9 cellular contexts compared by ENCODE assay signal in genomic region chr18:77066101-77066500, GRCh38.
DNase-seq lines count a peak whose midpoint lies in the region; ATAC-seq, FAIRE-seq and TF ChIP-seq lines count a peak whose summit lies in the region.
"Had no signal": no experiment of that assay in that cellular context is flagged by ENCODE, and none has a peak within 500 bp of the region (broad histone marks: within the 10 kb centered on the region; RNA-seq: fewer than 3 reads in every experiment).

No MANE protein-coding gene starts in this region.

- H3K27me3 ChIP-seq in BLaER1 treated with 17β-estradiol and CSF1 and Interleukin-3, amounts not matched to agents 10 nM and 100 nM = no peaks in the 10 kb centered on the region
- H3K27me3 ChIP-seq in GM12878 (replicated peaks in 1 of 2; ENCODE audit: control insufficient read depth in 2 of 2, insufficient read depth in 2 of 2, low read length in 1 of 2) (no peaks in the 10 kb centered on the region), neutrophil (no peaks in the 10 kb centered on the region), small intestine (ENCODE audit: control insufficient read depth in 2 of 2, insufficient read depth in 2 of 2, low read length in 2 of 2) (no peaks in the 10 kb centered on the region)

- peaks cover 0 to 23% (median 4%) of the 10 kb centered on the region in 11 experiments; a peak in 8 of 22 replicates for H3K9me3 ChIP-seq in BLaER1 treated with 17β-estradiol and CSF1 and Interleukin-3, amounts not matched to agents 10 nM and 100 nM (replicated peaks in 1 of 11)
- H3K9me3 ChIP-seq in GM12878 (replicated peaks; ENCODE audit: control insufficient read depth, insufficient read depth, low read length) = no peaks in the 10 kb centered on the region
- H3K9me3 ChIP-seq in neutrophil = no peaks in the 10 kb centered on the region
- no peaks in the 10 kb centered on the region for H3K9me3 ChIP-seq in small intestine (ENCODE audit: control insufficient read depth, low read depth)

- peaks cover 94 to 98% (median 97%) of the 10 kb centered on the region in 10 experiments for H3K4me1 ChIP-seq in BLaER1 treated with 17β-estradiol and CSF1 and Interleukin-3, amounts not matched to agents 10 nM and 100 nM
- peaks cover 85% of the 10 kb centered on the region for H3K4me1 ChIP-seq in GM12878 (ENCODE audit: control insufficient read depth, insufficient read depth, low read length)
- peaks cover 95 to 100% of the 10 kb centered on the region in 2 experiments for H3K4me1 ChIP-seq in neutrophil (ENCODE audit: control insufficient read depth in 1 of 2, insufficient read depth in 1 of 2, low read depth in 1 of 2, low read length in 1 of 2)
- H3K4me1 ChIP-seq in small intestine (ENCODE audit: control insufficient read depth in 2 of 2, insufficient read depth in 1 of 2, low read depth in 1 of 2, low read length in 1 of 2) = peaks cover 6 to 13% of the 10 kb centered on the region in 2 donors

- no peak overlapping the region for H2AFZ ChIP-seq in GM12878 (ENCODE audit: control insufficient read depth, low read depth, low read length)

- H3K9ac ChIP-seq in BLaER1 treated with 17β-estradiol and CSF1 and Interleukin-3, amounts not matched to agents 10 nM and 100 nM = peak overlapping the region; percentile 75 to 87 (median 82)
- no peak overlapping the region for H3K9ac ChIP-seq in GM12878 (ENCODE audit: control insufficient read depth, insufficient read depth, low read length)

- CTCF ChIA-PET in GM12878 (lab: Yijun Ruan, JAX) = interaction anchor here (0.8 to 7.2 kb wide), 6 partner anchors 12 to 146 kb away, joined by 3 to 37 read pairs (median 8); no protein-coding TSS in a partner anchor

- H3K79me2 ChIP-seq in GM12878 (ENCODE audit: control insufficient read depth, insufficient read depth, low read length) = peaks cover 41% of the 10 kb centered on the region

- RAD21 ChIA-PET in GM12878 (lab: Charles Lee; ENCODE audit: unreplicated experiment) = interaction anchor here (1.0 to 3.4 kb wide), 4 partner anchors 36 to 65 kb away, joined by 4 to 12 read pairs (median 5); no protein-coding TSS in a partner anchor

- 98% methylated on average over 9 of the region's 9 CpGs for WGBS in GM12878 (ENCODE audit: insufficient coverage, insufficient replicate concordance, low lambda C conversion rate, missing lambda C conversion rate)
- WGBS in small intestine, 3 donors = 95 to 97% (median 96%) methylated on average over 9 of the region's 9 CpGs

- peak overlapping the region; percentile 77 to 89 (median 85) for H3K4me2 ChIP-seq in BLaER1 treated with 17β-estradiol and CSF1 and Interleukin-3, amounts not matched to agents 10 nM and 100 nM
- peak overlapping the region; percentile 56; the same call in 1 of the 2 replicates for H3K4me2 ChIP-seq in GM12878 (ENCODE audit: control insufficient read depth, insufficient read depth)

- peaks cover 0 to 4% (median 0%) of the 10 kb centered on the region in 11 experiments; a peak in 1 of 22 replicates for H4K20me1 ChIP-seq in BLaER1 treated with 17β-estradiol and CSF1 and Interleukin-3, amounts not matched to agents 10 nM and 100 nM
- H4K20me1 ChIP-seq in GM12878 (ENCODE audit: control insufficient read depth, insufficient read depth) = no peaks in the 10 kb centered on the region

- intact Hi-C loops in GM12878 (cut with micrococcal nuclease; ENCODE audit: unreplicated experiment) = no loop called here

- peaks cover 48 to 80% (median 72%) of the 10 kb centered on the region in 11 experiments for H3K36me3 ChIP-seq in BLaER1 treated with 17β-estradiol and CSF1 and Interleukin-3, amounts not matched to agents 10 nM and 100 nM
- H3K36me3 ChIP-seq in GM12878 (ENCODE audit: control insufficient read depth in 2 of 2, insufficient read depth in 2 of 2, low read length in 1 of 2) (peaks cover 0 to 20% of the 10 kb centered on the region in 2 experiments; a peak in 3 of 4 replicates), neutrophil (peaks cover 56% of the 10 kb centered on the region), small intestine (ENCODE audit: control insufficient read depth in 2 of 2, insufficient read depth in 2 of 2, low read length in 2 of 2) (peaks cover 0 to 8% of the 10 kb centered on the region in 2 donors)

- peaks cover 5% of the 10 kb centered on the region; the same call in 1 of the 2 replicates for H3K36me3 Mint-ChIP-seq in HFFc6 (ENCODE audit: low read depth)

- POLR2A ChIA-PET in GM12878 (lab: Charles Lee) = interaction anchor here (0.8 to 1.9 kb wide), 3 partner anchors 31 to 63 kb away, joined by 3 to 7 read pairs (median 3); no protein-coding TSS in a partner anchor

- H3K4me3 Mint-ChIP-seq in HFFc6 = peak overlapping the region; percentile 60; the same call in 1 of the 2 replicates

- peak overlapping the region; percentile 84 for H3K27ac Mint-ChIP-seq in HFFc6

- H3K4me3 ChIP-seq in BLaER1 treated with 17β-estradiol and CSF1 and Interleukin-3, amounts not matched to agents 10 nM and 100 nM = peak overlapping the region in 3 of 10 experiments; percentile 4 to 20 (median 13); a peak in 2 of 20 replicates
- H3K4me3 ChIP-seq in GM12878 (peak overlapping the region; percentile 1; the same call in 1 of the 2 replicates), neutrophil (ENCODE audit: low read depth in 1 of 2, low read length in 1 of 2) (peak overlapping the region; percentile 48 to 61), small intestine (ENCODE audit: low read depth in 1 of 2, low read length in 2 of 2) (no peak overlapping the region)

- TF ChIP-seq RAD21 in GM12878 (IDR thresholded peaks at IDR 0.05; ENCODE audit: insufficient read depth, low read depth, low read length) = no peak

- TF ChIP-seq CTCF in HFFc6 (IDR thresholded peaks at IDR 0.05) (no peak), GM12878 (IDR thresholded peaks at IDR 0.05 in 2 of 3, conservative IDR thresholded peaks at IDR 0.05 in 1 of 3; ENCODE audit: control insufficient read depth in 2 of 3, extremely low read depth in 1 of 3, insufficient read depth in 1 of 3, low read depth in 3 of 3, low read length in 3 of 3) (no peak), neutrophil (IDR thresholded peaks at IDR 0.05) (no peak)

- FAIRE-seq in GM12878 (lab: Jason Lieb, UNC) (no peak), small intestine (lab: Jason Lieb, UNC) (no peak)

- no peak for ATAC-seq in GM12878

- H3K4me1 Mint-ChIP-seq in HFFc6 (ENCODE audit: low read depth) = peaks cover 83% of the 10 kb centered on the region

- no TSS peak for BruUV-seq in GM12878 (replicated peaks; lab: Mats Ljungman, UMichigan)

- peak overlapping the region; percentile 95 to 99 (median 98) for H3K27ac ChIP-seq in BLaER1 treated with 17β-estradiol and CSF1 and Interleukin-3, amounts not matched to agents 10 nM and 100 nM
- H3K27ac ChIP-seq in GM12878 (ENCODE audit: control insufficient read depth, insufficient read depth) (peak overlapping the region; percentile 97), neutrophil (peak overlapping the region; percentile 99), small intestine (ENCODE audit: low read depth in 1 of 2, low read length in 1 of 2) (peak overlapping the region in 1 of 2 donors; percentile 73)

- DNase-seq in HFFc6 = no peak
- DNase-seq in GM12878 (ENCODE audit: low read depth, low spot score) = no peak
- no peak for DNase-seq in cerebellar nuclear complex (lab: John Stamatoyannopoulos, UW)
- DNase-seq in small intestine = no peak
- no peak for DNase-seq in epidermal melanocyte (ENCODE audit: insufficient read length, low spot score)
- no peak for DNase-seq in dedifferentiated amniotic fluid mesenchymal stem cell (ENCODE audit: extremely low spot score)
- DNase-seq: NCI-H2029 had no signal

- in situ Hi-C loops in GM12878 (cut with MboI) = loop anchor here (10.0 kb wide), 1 partner anchor 59 kb away; no protein-coding TSS in a partner anchor

- H3K27me3 Mint-ChIP-seq in HFFc6 (ENCODE audit: insufficient read depth) = no peaks in the 10 kb centered on the region; the same call in 1 of the 2 replicates

- no peak for TF ChIP-seq POLR2A in GM12878 (IDR thresholded peaks at IDR 0.05; ENCODE audit: low read depth, low read length)

- TF ChIP-seq EP300 in GM12878 (IDR thresholded peaks at IDR 0.05; ENCODE audit: borderline replicate concordance in 1 of 2, control insufficient read depth in 1 of 2, low read depth in 2 of 2, low read length in 2 of 2) = no peak

- no peaks in the 10 kb centered on the region for H3K9me3 Mint-ChIP-seq in HFFc6

- SMC1A ChIA-PET in GM12878 (lab: Charles Lee; ENCODE audit: uncharacterized antibody, unreplicated experiment) = interaction anchor here (0.7 to 5.5 kb wide), 8 partner anchors 14 to 145 kb away, joined by 3 to 69 read pairs (median 6); no protein-coding TSS in a partner anchor

TF ChIP-seq in GM12878, 131 proteins besides CTCF, POLR2A, EP300 and RAD21:
- TF ChIP-seq, protein P1, sequence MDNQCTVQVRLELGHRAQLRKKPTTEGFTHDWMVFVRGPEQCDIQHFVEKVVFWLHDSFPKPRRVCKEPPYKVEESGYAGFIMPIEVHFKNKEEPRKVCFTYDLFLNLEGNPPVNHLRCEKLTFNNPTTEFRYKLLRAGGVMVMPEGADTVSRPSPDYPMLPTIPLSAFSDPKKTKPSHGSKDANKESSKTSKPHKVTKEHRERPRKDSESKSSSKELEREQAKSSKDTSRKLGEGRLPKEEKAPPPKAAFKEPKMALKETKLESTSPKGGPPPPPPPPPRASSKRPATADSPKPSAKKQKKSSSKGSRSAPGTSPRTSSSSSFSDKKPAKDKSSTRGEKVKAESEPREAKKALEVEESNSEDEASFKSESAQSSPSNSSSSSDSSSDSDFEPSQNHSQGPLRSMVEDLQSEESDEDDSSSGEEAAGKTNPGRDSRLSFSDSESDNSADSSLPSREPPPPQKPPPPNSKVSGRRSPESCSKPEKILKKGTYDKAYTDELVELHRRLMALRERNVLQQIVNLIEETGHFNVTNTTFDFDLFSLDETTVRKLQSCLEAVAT (IDR thresholded peaks at IDR 0.05) = 0 out of 2 replicates have a peak, but pooled peaks have one; percentile 36
- no peak for TF ChIP-seq SIN3A (IDR thresholded peaks at IDR 0.05; ENCODE audit: low read depth, low read length)
- TF ChIP-seq SRF (IDR thresholded peaks at IDR 0.05; ENCODE audit: low read depth in 2 of 2, low read length in 2 of 2) = no peak

Comparison
In these comparisons a context has a peak if more than half of its experiments do, and no peak if none do; other contexts are left out.
1. H3K4me3 ChIP-seq: peak in GM12878 (single experiment) and neutrophil (2 of 2); none in small intestine (0 of 2).